ENCODE assay signal across 8 cellular contexts in genomic region chr2:170873035-170873692, GRCh38. TPM values are rescaled to one million over a fixed set of nuclear protein-coding genes. Genes with fewer than 3 reads are reported as not detected.
DNase-seq lines count a peak whose midpoint lies in the region; ATAC-seq, FAIRE-seq and TF ChIP-seq lines count a peak whose summit lies in the region.

No MANE protein-coding gene starts in this region.

- dilution Hi-C loops in IMR-90 (cut with HindIII; ENCODE audit: low sequenced_read_pairs, unreplicated experiment): no loop called here

- no peak overlapping the region for H2AK9ac ChIP-seq in IMR-90 (replicated peaks; ENCODE audit: low read depth, low read length, poor library complexity)

- peak; percentile 51 for TF ChIP-seq RAD21 in IMR-90 (IDR thresholded peaks at IDR 0.05; ENCODE audit: low read length)

- no peaks in the 10 kb centered on the region for H3K36me3 ChIP-seq in IMR-90 (ENCODE audit: control insufficient read depth, insufficient read depth, low read length)

- no peaks in the 10 kb centered on the region for H3K9me1 ChIP-seq in IMR-90 (ENCODE audit: insufficient read depth, low read length)

- in situ Hi-C loops in IMR-90 (cut with MboI; ENCODE audit: low sequenced_read_pairs): no loop called here

- peak overlapping the region; percentile 81 for H2AFZ ChIP-seq in IMR-90 (replicated peaks; ENCODE audit: low read length, poor library complexity)

- POLR2A ChIA-PET in IMR-90 (lab: Charles Lee; ENCODE audit: unreplicated experiment): no interaction called here

- intact Hi-C loops in IMR-90 (cut with micrococcal nuclease): loop anchor here (1.0 kb wide), 2 partner anchors 549 to 637 kb away; no protein-coding TSS in a partner anchor

- H2BK20ac ChIP-seq in IMR-90 (ENCODE audit: low read depth, low read length): no peak overlapping the region

- H3K9ac ChIP-seq in IMR-90 (ENCODE audit: low read depth, low read length): peak overlapping the region; percentile 67; the same call in 1 of the 2 replicates

- DNase-seq in DMS153 (lab: John Stamatoyannopoulos, UW) (peak; percentile 71), IMR-90 (peak; percentile 59), RPMI8226 (peak; percentile 79), frontal cortex (ENCODE audit: low spot score in 2 of 2) (peak; percentile 24 to 64), occipital lobe (lab: John Stamatoyannopoulos, UW) (peak; percentile 1), superior temporal gyrus (ENCODE audit: extremely low spot score) (peak; percentile 84)
- DNase-seq in activated effector memory CD4-positive, alpha-beta T cell treated with Interleukin-2 at 50 U/mL for 16 hours: peak; percentile 58

- CTCF ChIA-PET in IMR-90 (lab: Yijun Ruan, JAX): interaction anchor here (0.6 to 2.4 kb wide), 15 partner anchors 9 to 638 kb away, joined by 3 to 13 read pairs (median 4); partner anchors contain the start of gene GORASP2

- H3K4ac ChIP-seq in IMR-90 (ENCODE audit: low read depth, low read length): no peak overlapping the region

- H4K20me1 ChIP-seq in IMR-90 (ENCODE audit: insufficient read depth, low read length): no peaks in the 10 kb centered on the region

- H4K5ac ChIP-seq in IMR-90 (ENCODE audit: low read depth, low read length): no peak overlapping the region; the same call in 1 of the 2 replicates

- peaks cover 2% of the 10 kb centered on the region; the same call in 1 of the 2 replicates for H3K27me3 ChIP-seq in IMR-90 (ENCODE audit: control insufficient read depth, insufficient read depth, low read length)

- no peak overlapping the region for H3K18ac ChIP-seq in IMR-90 (ENCODE audit: low read depth, low read length)

- peak overlapping the region; percentile 24 for H3K4me3 ChIP-seq in IMR-90 (ENCODE audit: insufficient read depth, low read depth, low read length)

- no peak overlapping the region for H4K91ac ChIP-seq in IMR-90 (ENCODE audit: insufficient read depth, low read depth, low read length)

- H3K4me1 ChIP-seq in IMR-90 (ENCODE audit: control insufficient read depth, insufficient read depth, low read length): no peaks in the 10 kb centered on the region

- ATAC-seq in GM21515 (IDR thresholded peaks at IDR 0.05; ENCODE audit: unreplicated experiment) (peak; percentile 92), IMR-90 (ENCODE audit: low read depth) (peak; percentile 95)

- no peak for FAIRE-seq in frontal cortex (lab: Jason Lieb, UNC)

- H2BK5ac ChIP-seq in IMR-90 (ENCODE audit: low read depth, low read length, poor library complexity, severe bottlenecking): no peak overlapping the region

- H2AK5ac ChIP-seq in IMR-90 (ENCODE audit: low read depth, low read length): no peak overlapping the region

- TF ChIP-seq POLR2A in IMR-90 (IDR thresholded peaks at IDR 0.05; ENCODE audit: low read depth, low read length): no peak

- peak overlapping the region; percentile 88 for H3K4me2 ChIP-seq in IMR-90 (ENCODE audit: low read depth, low read length)

- peak; percentile 79 for TF ChIP-seq CTCF in IMR-90 (conservative IDR thresholded peaks at IDR 0.05; ENCODE audit: low read depth, low read length)

- H3K56ac ChIP-seq in IMR-90 (ENCODE audit: extremely low read depth, insufficient read depth, low read length): no peak overlapping the region

- H4K8ac ChIP-seq in IMR-90 (ENCODE audit: low read depth in 2 of 2, low read length in 2 of 2): peak overlapping the region in 1 of 2 experiments; percentile 73; a peak in 2 of 4 replicates

- no peak overlapping the region for H2BK120ac ChIP-seq in IMR-90 (ENCODE audit: low read depth, low read length)

- 0 out of 2 replicates have a peak overlapping the region, but pooled peaks have one; percentile 70 for H3K14ac ChIP-seq in IMR-90 (replicated peaks; ENCODE audit: low read depth, low read length)

- no peak overlapping the region for H3K27ac ChIP-seq in IMR-90 (ENCODE audit: insufficient read depth, low read length)

- WGBS in IMR-90 (ENCODE audit: extremely low coverage in 2 of 2, insufficient read length in 1 of 2), 2 experiments: 18% methylated on average over 9 of the region's 13 CpGs; no CpG with 5 or more reads in 1 of the 2 experiments

- H2BK15ac ChIP-seq in IMR-90 (ENCODE audit: low read depth, low read length): no peak overlapping the region

- H3K23ac ChIP-seq in IMR-90 (ENCODE audit: low read depth, low read length): no peak overlapping the region

- no peaks in the 10 kb centered on the region for H3K9me3 ChIP-seq in IMR-90 (ENCODE audit: control insufficient read depth, insufficient read depth, low read length)

- BruUV-seq in IMR-90 (replicated peaks; lab: Mats Ljungman, UMichigan): no TSS peak

- H3K79me1 ChIP-seq in IMR-90 (ENCODE audit: low read depth in 1 of 2, low read length in 2 of 2): no peaks in the 10 kb centered on the region

TF ChIP-seq in IMR-90, 13 proteins besides CTCF, POLR2A, EP300 and RAD21:
- peak; percentile 49 for TF ChIP-seq SMC3 (IDR thresholded peaks at IDR 0.05; ENCODE audit: low read depth, low read length)
- TF ChIP-seq MAFK (IDR thresholded peaks at IDR 0.05; ENCODE audit: low read depth, low read length): no peak

RNA-seq across cellular contexts. Expression of gene GORASP2, which starts 55.9 kb away (rescaled TPM):
- 53.1 and 60.5 TPM in 2 replicates for total RNA-seq in IMR-90 (2012; rRNA removed)
- 156 and 167 TPM in 2 replicates for polyA plus RNA-seq in IMR-90 (2012; rRNA removed)
- 77.9 and 161 TPM in 2 replicates for polyA plus RNA-seq in IMR-90 (2012; cell fraction: cytosol; rRNA removed)
- 103 and 153 TPM in 2 replicates for polyA plus RNA-seq in IMR-90 (2012; cell fraction: nucleus; rRNA removed; ENCODE audit: low replicate concordance)
- 21.6 TPM for total RNA-seq in frontal cortex
- total RNA-seq in occipital lobe: 21.5 TPM

RNA-seq across cellular contexts. Expression of gene GAD1, which starts 56.5 kb away (rescaled TPM):
- total RNA-seq in IMR-90 (2012; rRNA removed) (not detected in 2 replicates), frontal cortex (80.7 TPM), occipital lobe (58.2 TPM)
- polyA plus RNA-seq in IMR-90 (2012; rRNA removed): not detected in 2 replicates
- polyA plus RNA-seq in IMR-90 (2012; cell fraction: cytosol; rRNA removed): 0.08 TPM in 1 of 2 replicates, not detected in the other
- 0.03 and 0.06 TPM in 2 replicates for polyA plus RNA-seq in IMR-90 (2012; cell fraction: nucleus; rRNA removed; ENCODE audit: low replicate concordance)

Comparison
In these comparisons a context has a peak if more than half of its experiments do, and no peak if none do; other contexts are left out.
1. DNase-seq: peak in every context shown above with its lines; median percentile 84 in superior temporal gyrus; 79 in RPMI8226; 71 in DMS153; 59 in IMR-90; 58 in activated effector memory CD4-positive, alpha-beta T cell treated with Interleukin-2 at 50 U/mL for 16 hours; 44 in frontal cortex; 1 in occipital lobe.
2. RNA of gene GAD1, which starts 56.5 kb away (total RNA-seq): 80.7 TPM in frontal cortex (single experiment) and 58.2 TPM in occipital lobe (single experiment); not detected in IMR-90; every median in the first group is over 10 times any median in the second.